Comparison of ENCODE assay signal across 22 cellular contexts in genomic region chr10:132131581-132132250, GRCh38. TPM values are rescaled to one million over a fixed set of nuclear protein-coding genes. Genes with fewer than 3 reads are reported as not detected.
DNase-seq lines count a peak whose midpoint lies in the region; ATAC-seq and TF ChIP-seq lines count a peak whose summit lies in the region.
"Had no signal": no experiment of that assay in that cellular context is flagged by ENCODE, and none has a peak within 500 bp of the region (broad histone marks: within the 10 kb centered on the region; RNA-seq: fewer than 3 reads in every experiment).

No MANE protein-coding gene starts in this region.

- H3K4me1 Mint-ChIP-seq in MCF 10A (ENCODE audit: insufficient read depth, unreplicated experiment) (peaks cover 5% of the 10 kb centered on the region), nephron (peaks cover 18% of the 10 kb centered on the region)

- BruUV-seq in mammary epithelial cell (replicated peaks; lab: Mats Ljungman, UMichigan): no TSS peak
- BruUV-seq in MCF 10A (replicated peaks; lab: Mats Ljungman, UMichigan): no TSS peak

- H3K4me3 Mint-ChIP-seq in MCF 10A (ENCODE audit: unreplicated experiment) (no peak overlapping the region), nephron (peak overlapping the region in 1 of 3 experiments; percentile 19)
- H3K4me3 Mint-ChIP-seq: activated T-cell treated with anti-CD3 and anti-CD28 coated beads, Interleukin-2, amount 50 U/mL, for 72 hours; H9 had no signal

- POLR2A ChIA-PET in MCF 10A (lab: Yijun Ruan, JAX): no interaction called here

- no peak for TF ChIP-seq POLR2A in transverse colon (IDR thresholded peaks at IDR 0.05)

- no peaks in the 10 kb centered on the region for H4K20me1 ChIP-seq in mammary epithelial cell (ENCODE audit: insufficient read depth, low read length)

- no peak overlapping the region for H3K4me3 ChIP-seq in mammary epithelial cell (replicated peaks in 1 of 3; ENCODE audit: insufficient read depth in 1 of 3, low read depth in 2 of 3, low read length in 3 of 3)
- no peak overlapping the region for H3K4me3 ChIP-seq in left ventricle myocardium inferior
- no peak overlapping the region for H3K4me3 ChIP-seq in upper lobe of right lung
- H3K4me3 ChIP-seq in transverse colon: no peak overlapping the region
- H3K4me3 ChIP-seq: colonic mucosa, esophagus muscularis mucosa, PC-9, SJSA1, tibial nerve had no signal

- CTCF ChIA-PET in mammary epithelial cell (lab: Charles Lee; ENCODE audit: low non-redundant PET): no interaction called here
- CTCF ChIA-PET in MCF 10A (lab: Yijun Ruan, JAX): interaction anchor here (0.9 kb wide), 1 partner anchor 11 kb away, joined by 3 read pairs; no protein-coding TSS in a partner anchor

- dilution Hi-C loops in mammary epithelial cell (cut with HindIII; ENCODE audit: low sequenced_read_pairs): no loop called here

- intact Hi-C loops in mammary epithelial cell (cut with micrococcal nuclease): no loop called here
- intact Hi-C loops in MCF 10A (cut with micrococcal nuclease): no loop called here
- intact Hi-C loops in left ventricle myocardium inferior (cut with micrococcal nuclease): no loop called here
- intact Hi-C loops in upper lobe of right lung (cut with DNase I): no loop called here
- intact Hi-C loops in transverse colon (cut with DNase I; ENCODE audit: low total_unique reads): no loop called here

- H3K27ac ChIP-seq in mammary epithelial cell (ENCODE audit: insufficient read depth, low read depth, low read length) (no peak overlapping the region), left ventricle myocardium inferior (replicated peaks) (no peak overlapping the region), upper lobe of right lung (no peak overlapping the region), transverse colon (no peak overlapping the region)
- H3K27ac ChIP-seq: colonic mucosa, esophagus muscularis mucosa, HL-60, PC-9, SJSA1, tibial nerve had no signal

- peaks cover 9% of the 10 kb centered on the region for H3K9me3 ChIP-seq in mammary epithelial cell (replicated peaks; ENCODE audit: insufficient read depth, low read length)
- peaks cover 5% of the 10 kb centered on the region for H3K9me3 ChIP-seq in left ventricle myocardium inferior (replicated peaks)
- no peaks in the 10 kb centered on the region for H3K9me3 ChIP-seq in upper lobe of right lung
- H3K9me3 ChIP-seq in transverse colon: no peaks in the 10 kb centered on the region
- H3K9me3 ChIP-seq: colonic mucosa, esophagus muscularis mucosa had no signal

- peak overlapping the region; percentile 20 for H2AFZ ChIP-seq in mammary epithelial cell (ENCODE audit: low read depth, low read length)
- H2AFZ ChIP-seq: PC-9 had no signal

- TF ChIP-seq CTCF in mammary epithelial cell (conservative IDR thresholded peaks at IDR 0.05 in 1 of 2, IDR thresholded peaks at IDR 0.05 in 1 of 2; ENCODE audit: extremely low read depth in 1 of 2, insufficient read depth in 1 of 2, low read depth in 1 of 2, low read length in 2 of 2) (no peak), MCF 10A (IDR thresholded peaks at IDR 0.05; ENCODE audit: unreplicated experiment) (no peak), left ventricle myocardium inferior (IDR thresholded peaks at IDR 0.05; ENCODE audit: borderline replicate concordance) (no peak), nephron (IDR thresholded peaks at IDR 0.05; ENCODE audit: unreplicated experiment in 3 of 3) (no peak), upper lobe of right lung (IDR thresholded peaks at IDR 0.05) (no peak), transverse colon (IDR thresholded peaks at IDR 0.05) (no peak)

- H3K4me1 ChIP-seq in mammary epithelial cell (ENCODE audit: insufficient read depth, low read length): no peaks in the 10 kb centered on the region
- no peaks in the 10 kb centered on the region for H3K4me1 ChIP-seq in left ventricle myocardium inferior
- H3K4me1 ChIP-seq in upper lobe of right lung: no peaks in the 10 kb centered on the region
- H3K4me1 ChIP-seq in transverse colon: no peaks in the 10 kb centered on the region
- H3K4me1 ChIP-seq: colonic mucosa, esophagus muscularis mucosa, SJSA1, tibial nerve had no signal

- WGBS in mammary epithelial cell (ENCODE audit: low coverage, missing lambda C conversion rate): 77% methylated on average over 12 of the region's 17 CpGs
- 70% methylated on average over 16 of the region's 17 CpGs; no CpG with 5 or more reads in 1 of the 2 donors for WGBS in transverse colon (ENCODE audit: low coverage in 1 of 2), 2 donors

- ATAC-seq in upper lobe of right lung: no peak
- ATAC-seq: activated naive CD4-positive, alpha-beta T cell treated with anti-CD3 and anti-CD28 coated beads, Interleukin-2, amount 50 U/mL, for 72 hours; activated T-cell treated with anti-CD3 and anti-CD28 coated beads, Interleukin-2, amount 50 U/mL, for 72 hours; stimulated activated naive CD8-positive, alpha-beta T cell treated with anti-CD3 and anti-CD28 coated beads, Interleukin-15, Interleukin-2, amounts not matched to agents 100 U/mL and 50 U/mL, for 24 hours had no signal

- no peaks in the 10 kb centered on the region for H3K27me3 ChIP-seq in mammary epithelial cell (ENCODE audit: insufficient read depth, low read length)
- H3K27me3 ChIP-seq in left ventricle myocardium inferior (ENCODE audit: low read depth): peaks cover 13% of the 10 kb centered on the region
- peaks cover 26% of the 10 kb centered on the region for H3K27me3 ChIP-seq in upper lobe of right lung
- no peaks in the 10 kb centered on the region for H3K27me3 ChIP-seq in transverse colon
- H3K27me3 ChIP-seq: colonic mucosa, SJSA1 had no signal

- H3K27me3 Mint-ChIP-seq in MCF 10A (ENCODE audit: insufficient read depth, unreplicated experiment): peaks cover 29% of the 10 kb centered on the region
- peaks cover 8% of the 10 kb centered on the region for H3K27me3 Mint-ChIP-seq in nephron (ENCODE audit: low read depth)

- no peak for TF ChIP-seq EP300 in transverse colon (IDR thresholded peaks at IDR 0.05; ENCODE audit: low read depth)

- no peaks in the 10 kb centered on the region for H3K79me2 ChIP-seq in mammary epithelial cell (ENCODE audit: insufficient read depth, low read length)

- DNase-seq in mammary epithelial cell (no peak), MCF 10A (ENCODE audit: unreplicated experiment) (no peak), left ventricle myocardium inferior (peak; percentile 5), upper lobe of right lung (peak; percentile 51), transverse colon (no peak), SW 1271 (lab: John Stamatoyannopoulos, UW) (no peak), NCI-H2107 (lab: John Stamatoyannopoulos, UW) (no peak)
- DNase-seq: activated CD4-positive, alpha-beta T cell treated with anti-CD3 and anti-CD28 coated beads for 4 hours; activated T-cell treated with anti-CD3 and anti-CD28 coated beads, Interleukin-2, amount 50 U/mL, for 72 hours; colonic mucosa; H9; NCI-H1105 treated with DMSO at 0.1 percent for 48 hours; NCI-H510A; PC-9; stimulated activated CD4-positive, alpha-beta T cell treated with anti-CD3 and anti-CD28 coated beads, Interleukin-4, amount 100 ng/mL, for 24 hours; stimulated activated naive CD8-positive, alpha-beta T cell treated with anti-CD3 and anti-CD28 coated beads, Interleukin-15, Interleukin-2, amounts not matched to agents 100 U/mL and 50 U/mL, for 24 hours had no signal

- H3K9me3 Mint-ChIP-seq in MCF 10A (ENCODE audit: unreplicated experiment): peaks cover 8% of the 10 kb centered on the region
- peaks cover 8% of the 10 kb centered on the region for H3K9me3 Mint-ChIP-seq in nephron
- H3K9me3 Mint-ChIP-seq: activated naive CD4-positive, alpha-beta T cell treated with anti-CD3 and anti-CD28 coated beads, Interleukin-2, amount 50 U/mL, for 72 hours; H9 had no signal

- no peak overlapping the region for H3K27ac Mint-ChIP-seq in MCF 10A (ENCODE audit: low read depth, unreplicated experiment)
- H3K27ac Mint-ChIP-seq in nephron: peak overlapping the region in 2 of 3 experiments; percentile 14 to 61
- H3K27ac Mint-ChIP-seq: activated naive CD4-positive, alpha-beta T cell treated with anti-CD3 and anti-CD28 coated beads, Interleukin-2, amount 50 U/mL, for 72 hours; activated T-cell treated with anti-CD3 and anti-CD28 coated beads, Interleukin-2, amount 50 U/mL, for 72 hours; H9 had no signal

- H3K9ac ChIP-seq in mammary epithelial cell (ENCODE audit: insufficient read depth, low read length): no peak overlapping the region

- peaks cover 6% of the 10 kb centered on the region for H3K36me3 Mint-ChIP-seq in MCF 10A (ENCODE audit: insufficient read depth, unreplicated experiment)
- H3K36me3 Mint-ChIP-seq in nephron (ENCODE audit: low read depth): no peaks in the 10 kb centered on the region
- H3K36me3 Mint-ChIP-seq: activated naive CD4-positive, alpha-beta T cell treated with anti-CD3 and anti-CD28 coated beads, Interleukin-2, amount 50 U/mL, for 72 hours had no signal

- H3K4me2 ChIP-seq in mammary epithelial cell (ENCODE audit: insufficient read depth, low read depth, low read length): no peak overlapping the region
- H3K4me2 ChIP-seq: PC-9 had no signal

- H3K36me3 ChIP-seq in mammary epithelial cell (ENCODE audit: insufficient read depth, low read length) (no peaks in the 10 kb centered on the region), left ventricle myocardium inferior (no peaks in the 10 kb centered on the region), upper lobe of right lung (no peaks in the 10 kb centered on the region), transverse colon (no peaks in the 10 kb centered on the region)
- H3K36me3 ChIP-seq: colonic mucosa, SJSA1 had no signal

- in situ Hi-C loops in mammary epithelial cell (cut with MboI; ENCODE audit: low sequenced_read_pairs in 2 of 2) (no loop called here), transverse colon (cut with MboI; ENCODE audit: low pct_ligation_motif_present in 1 of 4, low pct_unique_long_range_greater_than_20kb in 1 of 4, low sequenced_read_pairs in 3 of 4) (loop anchor here in 2 of 4 donors (25.0 kb wide), 1 partner anchor 244 kb away; no protein-coding TSS in a partner anchor)

RNA-seq across cellular contexts. Expression of gene DPYSL4, which starts 55.0 kb away (rescaled TPM):
- total RNA-seq in mammary epithelial cell (1 to 10 TPM; 3.0 to 5.6 TPM), MCF 10A (2022) (0.21 TPM in 1 of 2 replicates, not detected in the other), left ventricle myocardium inferior (42.8 TPM), upper lobe of right lung (1.7 TPM), transverse colon (under 1 TPM in 1 of 4 donors, not detected in 3; 0.79 TPM)
- 6.6 TPM for polyA plus RNA-seq in mammary epithelial cell
- 3.3 TPM for polyA minus RNA-seq in mammary epithelial cell

Comparison
In these comparisons a context has a peak if more than half of its experiments do, and no peak if none do; other contexts are left out.
1. DNase-seq: peak in left ventricle myocardium inferior (single experiment) and upper lobe of right lung (single experiment); none in mammary epithelial cell (single experiment), MCF 10A (single experiment), transverse colon (single experiment), SW 1271 (0 of 2) and NCI-H2107 (single experiment).